ENCODE assay signal across 1 cellular context in genomic region chr11:75204685-75205667, GRCh38.
A peak's percentile ranks its signal among the peaks of the same experiment; 100 is the strongest.
TF ChIP-seq lines count a peak whose summit lies in the region.

No MANE protein-coding gene starts in this region.

TF ChIP-seq in K562, 482 proteins besides CTCF, POLR2A, EP300 and RAD21 (continued from another document and continues in another):
- TF ChIP-seq, protein P1, sequence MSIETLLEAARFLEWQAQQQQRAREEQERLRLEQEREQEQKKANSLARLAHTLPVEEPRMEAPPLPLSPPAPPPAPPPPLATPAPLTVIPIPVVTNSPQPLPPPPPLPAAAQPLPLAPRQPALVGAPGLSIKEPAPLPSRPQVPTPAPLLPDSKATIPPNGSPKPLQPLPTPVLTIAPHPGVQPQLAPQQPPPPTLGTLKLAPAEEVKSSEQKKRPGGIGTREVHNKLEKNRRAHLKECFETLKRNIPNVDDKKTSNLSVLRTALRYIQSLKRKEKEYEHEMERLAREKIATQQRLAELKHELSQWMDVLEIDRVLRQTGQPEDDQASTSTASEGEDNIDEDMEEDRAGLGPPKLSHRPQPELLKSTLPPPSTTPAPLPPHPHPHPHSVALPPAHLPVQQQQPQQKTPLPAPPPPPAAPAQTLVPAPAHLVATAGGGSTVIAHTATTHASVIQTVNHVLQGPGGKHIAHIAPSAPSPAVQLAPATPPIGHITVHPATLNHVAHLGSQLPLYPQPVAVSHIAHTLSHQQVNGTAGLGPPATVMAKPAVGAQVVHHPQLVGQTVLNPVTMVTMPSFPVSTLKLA (conservative IDR thresholded peaks at IDR 0.05), result no peak
- no peak for TF ChIP-seq BRCA1 (IDR thresholded peaks at IDR 0.05)
- TF ChIP-seq BRCA1 (CRISPR knock-in tag; IDR thresholded peaks at IDR 0.05), result no peak
- TF ChIP-seq NUFIP1 (IDR thresholded peaks at IDR 0.05; ENCODE audit: partially characterized antibody), result no peak
- no peak for TF ChIP-seq NCOA1 (IDR thresholded peaks at IDR 0.05; ENCODE audit: low read depth)
- TF ChIP-seq SMAD2 (IDR thresholded peaks at IDR 0.05; ENCODE audit: low read depth, low read length), result no peak
- TF ChIP-seq ZNF408 (CRISPR knock-in tag; IDR thresholded peaks at IDR 0.05; ENCODE audit: low read depth), result no peak
- TF ChIP-seq FOSL1 (tag; conservative IDR thresholded peaks at IDR 0.05), result peak; percentile 45; the same call in 1 of the 2 replicates
- peak; percentile 83 for TF ChIP-seq CC2D1A (IDR thresholded peaks at IDR 0.05)
- TF ChIP-seq ZFP91 (CRISPR knock-in tag; IDR thresholded peaks at IDR 0.05), result no peak
- TF ChIP-seq TCFL5 (CRISPR knock-in tag; conservative IDR thresholded peaks at IDR 0.05), result no peak
- TF ChIP-seq ZNF12 (CRISPR knock-in tag; IDR thresholded peaks at IDR 0.05), result no peak
- TF ChIP-seq ZNF263 (CRISPR knock-in tag; IDR thresholded peaks at IDR 0.05; ENCODE audit: borderline replicate concordance), result peak; percentile 98
- TF ChIP-seq MAZ (CRISPR knock-in tag; conservative IDR thresholded peaks at IDR 0.05 in 1 of 2, IDR thresholded peaks at IDR 0.05 in 1 of 2), result peak in 1 of 2 experiments; percentile 71; a peak in 3 of 4 replicates
- no peak for TF ChIP-seq HMBOX1 (IDR thresholded peaks at IDR 0.05)
- TF ChIP-seq MGA (IDR thresholded peaks at IDR 0.05), result no peak
- no peak for TF ChIP-seq PHTF2 (CRISPR knock-in tag; IDR thresholded peaks at IDR 0.05)
- peak; percentile 76 for TF ChIP-seq STAG1 (CRISPR knock-in tag; IDR thresholded peaks at IDR 0.05; ENCODE audit: borderline replicate concordance)
- TF ChIP-seq DPF2 (IDR thresholded peaks at IDR 0.05), result no peak
- TF ChIP-seq ZBTB9 (CRISPR knock-in tag; IDR thresholded peaks at IDR 0.05), result 0 out of 2 replicates have a peak, but pooled peaks have one; percentile 17
- TF ChIP-seq E2F3 (CRISPR knock-in tag; IDR thresholded peaks at IDR 0.05), result no peak
- no peak for TF ChIP-seq ZFP36 (IDR thresholded peaks at IDR 0.05; ENCODE audit: low read depth, low read length, partially characterized antibody)
- TF ChIP-seq KLF13 (tag; IDR thresholded peaks at IDR 0.05; ENCODE audit: borderline replicate concordance, low read depth), result no peak
- no peak for TF ChIP-seq MCM2 (IDR thresholded peaks at IDR 0.05; ENCODE audit: low read depth)
- TF ChIP-seq ZNF165 (CRISPR knock-in tag; IDR thresholded peaks at IDR 0.05; ENCODE audit: borderline replicate concordance), result no peak
- no peak for TF ChIP-seq NFE2 (IDR thresholded peaks at IDR 0.05; ENCODE audit: low read depth)
- TF ChIP-seq AFF4 (CRISPR knock-in tag; IDR thresholded peaks at IDR 0.05), result no peak
- no peak for TF ChIP-seq CBX5 (IDR thresholded peaks at IDR 0.05; ENCODE audit: borderline replicate concordance, low read depth)
- TF ChIP-seq ZNF766 (CRISPR knock-in tag; conservative IDR thresholded peaks at IDR 0.05), result no peak
- TF ChIP-seq TFAP4 (CRISPR knock-in tag; IDR thresholded peaks at IDR 0.05; ENCODE audit: borderline replicate concordance), result peak; percentile 54
- TF ChIP-seq ARID2 (IDR thresholded peaks at IDR 0.05), result peak; percentile 82
- TF ChIP-seq, protein P2, sequence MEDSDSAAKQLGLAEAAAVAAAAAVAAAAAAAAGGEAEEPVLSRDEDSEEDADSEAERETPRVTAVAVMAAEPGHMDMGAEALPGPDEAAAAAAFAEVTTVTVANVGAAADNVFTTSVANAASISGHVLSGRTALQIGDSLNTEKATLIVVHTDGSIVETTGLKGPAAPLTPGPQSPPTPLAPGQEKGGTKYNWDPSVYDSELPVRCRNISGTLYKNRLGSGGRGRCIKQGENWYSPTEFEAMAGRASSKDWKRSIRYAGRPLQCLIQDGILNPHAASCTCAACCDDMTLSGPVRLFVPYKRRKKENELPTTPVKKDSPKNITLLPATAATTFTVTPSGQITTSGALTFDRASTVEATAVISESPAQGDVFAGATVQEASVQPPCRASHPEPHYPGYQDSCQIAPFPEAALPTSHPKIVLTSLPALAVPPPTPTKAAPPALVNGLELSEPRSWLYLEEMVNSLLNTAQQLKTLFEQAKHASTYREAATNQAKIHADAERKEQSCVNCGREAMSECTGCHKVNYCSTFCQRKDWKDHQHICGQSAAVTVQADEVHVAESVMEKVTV (CRISPR knock-in tag; IDR thresholded peaks at IDR 0.05), result peak; percentile 84
- TF ChIP-seq CBFB (CRISPR knock-in tag; IDR thresholded peaks at IDR 0.05), result peak; percentile 59; the same call in 1 of the 2 replicates
- no peak for TF ChIP-seq RFX1 (IDR thresholded peaks at IDR 0.05)
- TF ChIP-seq HMG20A (CRISPR knock-in tag; conservative IDR thresholded peaks at IDR 0.05), result no peak
- TF ChIP-seq XRCC3 (IDR thresholded peaks at IDR 0.05), result no peak
- TF ChIP-seq NFXL1 (CRISPR knock-in tag; IDR thresholded peaks at IDR 0.05), result no peak
- peak; percentile 19; the same call in 1 of the 2 replicates for TF ChIP-seq ZFX (CRISPR knock-in tag; IDR thresholded peaks at IDR 0.05)
- peak; percentile 96 for TF ChIP-seq SMC3 (conservative IDR thresholded peaks at IDR 0.05; ENCODE audit: insufficient read depth, low read depth, low read length)
